8 cellular contexts compared by ENCODE assay signal in the genomic region with DNA sequence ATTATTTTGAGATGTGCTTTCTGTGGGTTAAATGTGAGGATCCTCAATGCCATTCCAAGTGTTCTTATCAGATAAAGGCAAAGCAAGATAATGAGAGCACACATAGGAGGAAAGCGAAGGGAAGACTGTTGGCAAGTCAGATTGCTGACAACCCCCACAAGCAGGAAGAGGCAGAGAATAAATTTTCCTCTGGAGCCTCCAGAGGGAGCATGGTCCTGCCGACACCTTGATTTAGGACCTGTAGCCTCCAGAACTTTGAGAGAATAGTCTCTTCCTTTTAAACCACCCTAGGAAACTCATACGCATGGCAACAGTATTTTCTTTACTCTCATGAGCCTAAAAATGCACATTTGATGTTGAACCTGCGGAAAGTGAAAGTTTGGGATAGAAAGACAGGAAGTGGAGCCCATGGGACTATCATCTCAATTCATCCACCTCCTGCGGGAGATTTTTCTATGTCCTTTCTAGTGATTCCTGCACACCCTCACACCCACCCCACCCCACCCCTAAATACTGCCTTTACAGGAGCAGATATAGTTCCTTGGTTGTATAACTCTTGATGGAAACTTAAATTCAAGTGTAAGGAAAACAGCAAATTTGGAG.
A peak's percentile ranks its signal among the peaks of the same experiment; 100 is the strongest.
DNase-seq lines count a peak whose midpoint lies in the region; ATAC-seq, FAIRE-seq and TF ChIP-seq lines count a peak whose summit lies in the region.

No MANE protein-coding gene starts in this region.

- DNase-seq in DMS114 treated with DMSO at 0.1 percent for 48 hours (lab: John Stamatoyannopoulos, UW; ENCODE audit: unreplicated experiment) (peak; percentile 21), NCI-H69 (lab: John Stamatoyannopoulos, UW) (peak; percentile 48), omental fat pad (ENCODE audit: low spot score) (no peak), dedifferentiated amniotic fluid mesenchymal stem cell (ENCODE audit: extremely low spot score) (no peak), CD1c-positive myeloid dendritic cell (ENCODE audit: extremely low spot score) (no peak), GM19239 (ENCODE audit: insufficient read length, low spot score) (no peak)
- no peak for DNase-seq in activated CD4-positive, CD25-positive, alpha-beta regulatory T cell treated with anti-CD3 and anti-CD28 coated beads, Interleukin-2, amount 50 U/mL, for 72 hours

- ATAC-seq in esophagus mucosa (peak; percentile 34), omental fat pad (ENCODE audit: low FRiP score) (peak; percentile 79)

- no peak for TF ChIP-seq CTCF in omental fat pad (IDR thresholded peaks at IDR 0.05)

- FAIRE-seq in GM19239 (lab: Jason Lieb, UNC) = no peak

Comparison
In these comparisons a context has a peak if more than half of its experiments do, and no peak if none do; other contexts are left out.
1. DNase-seq: peak in DMS114 treated with DMSO at 0.1 percent for 48 hours (single experiment) and NCI-H69 (single experiment); none in omental fat pad (single experiment), dedifferentiated amniotic fluid mesenchymal stem cell (single experiment), activated CD4-positive, CD25-positive, alpha-beta regulatory T cell treated with anti-CD3 and anti-CD28 coated beads, Interleukin-2, amount 50 U/mL, for 72 hours (single experiment), CD1c-positive myeloid dendritic cell (single experiment) and GM19239 (single experiment).